In genomic region chr14:93231129-93231979, GRCh38 we compare ENCODE assay signal across 9 cellular contexts. TPM values are rescaled to one million over a fixed set of nuclear protein-coding genes. Genes with fewer than 3 reads are reported as not detected.
DNase-seq lines count a peak whose midpoint lies in the region; ATAC-seq and TF ChIP-seq lines count a peak whose summit lies in the region.
"Had no signal": no experiment of that assay in that cellular context is flagged by ENCODE, and none has a peak within 500 bp of the region (broad histone marks: within the 10 kb centered on the region; RNA-seq: fewer than 3 reads in every experiment).

No MANE protein-coding gene starts in this region.

- intact Hi-C loops in psoas muscle (cut with DNase I), result no loop called here

- TF ChIP-seq CTCF in fibroblast of mammary gland (conservative IDR thresholded peaks at IDR 0.05; ENCODE audit: control insufficient read depth, insufficient read depth, low read depth, low read length) (no peak), psoas muscle (IDR thresholded peaks at IDR 0.05) (no peak), glutamatergic neuron (IDR thresholded peaks at IDR 0.05; ENCODE audit: partially characterized antibody, unreplicated experiment) (no peak)

- H3K36me3 ChIP-seq in psoas muscle (ENCODE audit: insufficient read depth in 1 of 2, low read depth in 1 of 2), result peaks cover 9 to 31% of the 10 kb centered on the region in 2 donors

- H3K27me3 ChIP-seq in psoas muscle (ENCODE audit: insufficient read depth in 3 of 3, low read length in 2 of 3), result no peaks in the 10 kb centered on the region
- H3K27me3 ChIP-seq: BLaER1 had no signal

- WGBS in psoas muscle, 3 donors, result 21 to 43% (median 29%) methylated on average over 38 to 39 of the region's 39 CpGs

- H3K4me1 ChIP-seq in psoas muscle, result no peaks in the 10 kb centered on the region
- H3K4me1 ChIP-seq: BLaER1 had no signal

- ATAC-seq in psoas muscle (peak; percentile 38 to 64 (median 58)), GM18517 (IDR thresholded peaks at IDR 0.05; ENCODE audit: unreplicated experiment) (no peak)

- DNase-seq in NCI-H1417 (lab: John Stamatoyannopoulos, UW) (peak in 2 of 3 experiments; percentile 48 to 59), NCI-H1417 treated with DMSO at 0.1 percent for 48 hours (lab: John Stamatoyannopoulos, UW) (no peak), SK-MEL-5 (ENCODE audit: low read depth, low spot score) (peak; percentile 34), fibroblast of mammary gland (ENCODE audit: low read depth) (peak; percentile 66), psoas muscle (no peak), Kasumi-1 (lab: John Stamatoyannopoulos, UW) (no peak), glutamatergic neuron (no peak)

- in situ Hi-C loops in SK-MEL-5 (cut with HindIII; ENCODE audit: low pct_unique_long_range_greater_than_20kb, low sequenced_read_pairs), result no loop called here

- H3K27ac ChIP-seq in psoas muscle, result no peak overlapping the region
- H3K27ac ChIP-seq: BLaER1 had no signal

- H3K4me3 Mint-ChIP-seq in glutamatergic neuron (ENCODE audit: unreplicated experiment), result no peak overlapping the region

- H3K9me3 Mint-ChIP-seq in glutamatergic neuron (ENCODE audit: unreplicated experiment), result peaks cover 9% of the 10 kb centered on the region

- peaks cover 3% of the 10 kb centered on the region for H3K27me3 Mint-ChIP-seq in glutamatergic neuron (ENCODE audit: unreplicated experiment)

- H3K4me1 Mint-ChIP-seq in glutamatergic neuron (ENCODE audit: low read depth, unreplicated experiment), result no peaks in the 10 kb centered on the region

- no peaks in the 10 kb centered on the region for H3K9me3 ChIP-seq in psoas muscle
- H3K9me3 ChIP-seq: BLaER1 had no signal

- H3K36me3 Mint-ChIP-seq in glutamatergic neuron (ENCODE audit: unreplicated experiment), result no peaks in the 10 kb centered on the region

- H3K4me3 ChIP-seq in fibroblast of mammary gland (ENCODE audit: control insufficient read depth, low read depth, low read length), result peak overlapping the region; percentile 65
- peak overlapping the region; percentile 61 for H3K4me3 ChIP-seq in psoas muscle
- H3K4me3 ChIP-seq: BLaER1 had no signal

- no peak overlapping the region for H3K27ac Mint-ChIP-seq in glutamatergic neuron (ENCODE audit: unreplicated experiment)

RNA-seq across cellular contexts. Expression of gene UBR7, which starts 24.3 kb away (rescaled TPM):
- 28.0 and 36.6 TPM in 2 replicates for total RNA-seq in SK-MEL-5 (2014; rRNA removed; shearing (Covaris generic))
- polyA plus RNA-seq in SK-MEL-5 (2015; cell fraction: cytosol; rRNA removed), result 26.4 and 35.4 TPM in 2 replicates
- 12.5 and 17.4 TPM in 2 replicates for polyA plus RNA-seq in SK-MEL-5 (2015; cell fraction: nucleus; rRNA removed)
- 10 to 100 TPM; 11.5 to 22.0 (median 14.5) TPM for total RNA-seq in psoas muscle
- polyA plus RNA-seq in psoas muscle, result 10 to 100 TPM; 16.6 to 32.6 (median 20.2) TPM
- 17.4 TPM for total RNA-seq in glutamatergic neuron (ENCODE audit: unreplicated experiment)

RNA-seq across cellular contexts. Expression of gene GON7, which starts 24.5 kb away (rescaled TPM):
- 30.6 and 31.9 TPM in 2 replicates for total RNA-seq in SK-MEL-5 (2014; rRNA removed; shearing (Covaris generic))
- 20.6 and 22.0 TPM in 2 replicates for polyA plus RNA-seq in SK-MEL-5 (2015; cell fraction: cytosol; rRNA removed)
- polyA plus RNA-seq in SK-MEL-5 (2015; cell fraction: nucleus; rRNA removed), result 2.4 and 3.4 TPM in 2 replicates
- total RNA-seq in psoas muscle, result 10 to 100 TPM in 1 of 4 donors, 1 to 10 TPM in 3; 7.4 to 10.3 (median 7.6) TPM
- 10 to 100 TPM; 15.5 to 49.3 (median 23.3) TPM for polyA plus RNA-seq in psoas muscle
- total RNA-seq in glutamatergic neuron (ENCODE audit: unreplicated experiment), result 6.5 TPM

RNA-seq across cellular contexts. Expression of gene LYSET, which starts 46.2 kb away (rescaled TPM):
- 127 and 135 TPM in 2 replicates for total RNA-seq in SK-MEL-5 (2014; rRNA removed; shearing (Covaris generic))
- polyA plus RNA-seq in SK-MEL-5 (2015; cell fraction: cytosol; rRNA removed), result 59.4 and 65.3 TPM in 2 replicates
- 27.2 and 34.7 TPM in 2 replicates for polyA plus RNA-seq in SK-MEL-5 (2015; cell fraction: nucleus; rRNA removed)
- total RNA-seq in psoas muscle (10 to 100 TPM; 19.7 to 30.1 (median 24.4) TPM), glutamatergic neuron (ENCODE audit: unreplicated experiment) (15.9 TPM)
- 10 to 100 TPM; 29.1 to 50.1 (median 37.0) TPM for polyA plus RNA-seq in psoas muscle

RNA-seq across cellular contexts. Expression of gene MOAP1, which starts 46.7 kb away (rescaled TPM):
- 82.9 and 91.5 TPM in 2 replicates for total RNA-seq in SK-MEL-5 (2014; rRNA removed; shearing (Covaris generic))
- 39.3 and 45.6 TPM in 2 replicates for polyA plus RNA-seq in SK-MEL-5 (2015; cell fraction: cytosol; rRNA removed)
- 29.8 and 30.5 TPM in 2 replicates for polyA plus RNA-seq in SK-MEL-5 (2015; cell fraction: nucleus; rRNA removed)
- total RNA-seq in psoas muscle (10 to 100 TPM; 28.4 to 49.2 (median 35.1) TPM), glutamatergic neuron (ENCODE audit: unreplicated experiment) (60.4 TPM)
- 10 to 100 TPM; 20.5 to 53.6 (median 22.6) TPM for polyA plus RNA-seq in psoas muscle

Comparison
In these comparisons a context has a peak if more than half of its experiments do, and no peak if none do; other contexts are left out.
1. DNase-seq: peak in NCI-H1417 (2 of 3), SK-MEL-5 (single experiment) and fibroblast of mammary gland (single experiment); none in NCI-H1417 treated with DMSO at 0.1 percent for 48 hours (single experiment), psoas muscle (0 of 2), Kasumi-1 (0 of 2) and glutamatergic neuron (single experiment).